ENCODE assay signal across 8 cellular contexts in genomic region chr18:49250819-49251388, GRCh38.
DNase-seq lines count a peak whose midpoint lies in the region; ATAC-seq, FAIRE-seq and TF ChIP-seq lines count a peak whose summit lies in the region.
"Had no signal": no experiment of that assay in that cellular context is flagged by ENCODE, and none has a peak within 500 bp of the region (broad histone marks: within the 10 kb centered on the region; RNA-seq: fewer than 3 reads in every experiment).

No MANE protein-coding gene starts in this region.

- no peak overlapping the region for H3K4me3 Mint-ChIP-seq in activated CD8-positive, alpha-beta T cell treated with anti-CD3 and anti-CD28 coated beads, Interleukin-2, amount 10 ng/mL, durations not matched to agents 7 days and 5 days
- H3K4me3 Mint-ChIP-seq: activated naive CD8-positive, alpha-beta T cell treated with anti-CD3 and anti-CD28 coated beads, Interleukin-2, amount 10 ng/mL, durations not matched to agents 7 days and 5 days had no signal

- peak; percentile 76 for TF ChIP-seq RAD21 in neural cell (conservative IDR thresholded peaks at IDR 0.05)

- H3K4me2 ChIP-seq in neural cell (ENCODE audit: low read length): peak overlapping the region; percentile 14

- H3F3A ChIP-seq in neural cell (ENCODE audit: insufficient read depth, low read length, poor library complexity, severe bottlenecking): no peaks in the 10 kb centered on the region

- H3K4me3 ChIP-seq in choroid plexus epithelial cell (ENCODE audit: low read depth, low read length) (no peak overlapping the region), neural cell (ENCODE audit: low read length) (no peak overlapping the region)

- no peaks in the 10 kb centered on the region for H3K27me3 ChIP-seq in neural cell (ENCODE audit: insufficient read depth, low read depth, low read length)

- H3K36me3 Mint-ChIP-seq in activated CD8-positive, alpha-beta T cell treated with anti-CD3 and anti-CD28 coated beads, Interleukin-2, amount 10 ng/mL, durations not matched to agents 7 days and 5 days (ENCODE audit: low read depth): peaks cover 7% of the 10 kb centered on the region

- ATAC-seq in HG03175 (IDR thresholded peaks at IDR 0.05; ENCODE audit: unreplicated experiment): no peak
- no peak for ATAC-seq in activated CD8-positive, alpha-beta T cell treated with anti-CD3 and anti-CD28 coated beads, Interleukin-2, amount 10 ng/mL, durations not matched to agents 7 days and 5 days

- no peak for TF ChIP-seq EP300 in neural cell (conservative IDR thresholded peaks at IDR 0.05; ENCODE audit: poor library complexity, severe bottlenecking)

- no peaks in the 10 kb centered on the region for H4K20me1 ChIP-seq in neural cell (ENCODE audit: insufficient read depth)

- H3K27me3 Mint-ChIP-seq in activated CD8-positive, alpha-beta T cell treated with anti-CD3 and anti-CD28 coated beads, Interleukin-2, amount 10 ng/mL, durations not matched to agents 7 days and 5 days (ENCODE audit: low read depth): no peaks in the 10 kb centered on the region
- H3K27me3 Mint-ChIP-seq: activated naive CD8-positive, alpha-beta T cell treated with anti-CD3 and anti-CD28 coated beads, Interleukin-2, amount 10 ng/mL, durations not matched to agents 7 days and 5 days had no signal

- no peaks in the 10 kb centered on the region for H3K9me3 ChIP-seq in neural cell (ENCODE audit: low read length)

- POLR2A ChIA-PET in activated CD8-positive, alpha-beta T cell treated with anti-CD3 and anti-CD28 coated beads, Interleukin-2, amount 10 ng/mL, durations not matched to agents 7 days and 5 days (lab: Charles Lee): no interaction called here

- no peak overlapping the region for H2AFZ ChIP-seq in neural cell (ENCODE audit: low read depth, low read length)

- DNase-seq in MV-4-11 (lab: John Stamatoyannopoulos, UW) (peak; percentile 32), choroid plexus epithelial cell (ENCODE audit: low read depth) (peak; percentile 63), GDM1 (lab: John Stamatoyannopoulos, UW) (no peak)
- no peak for DNase-seq in activated CD8-positive, alpha-beta T cell treated with anti-CD3 and anti-CD28 coated beads, Interleukin-2, amount 10 ng/mL, durations not matched to agents 7 days and 5 days
- DNase-seq: activated naive CD8-positive, alpha-beta T cell treated with anti-CD3 and anti-CD28 coated beads, Interleukin-2, amount 10 ng/mL, durations not matched to agents 7 days and 5 days had no signal

- H3K79me2 ChIP-seq in neural cell (replicated peaks; ENCODE audit: insufficient read depth, low read length): no peaks in the 10 kb centered on the region

- H3K9me2 ChIP-seq in neural cell (ENCODE audit: insufficient read depth, low read length): no peaks in the 10 kb centered on the region

- H3K4me1 Mint-ChIP-seq in activated CD8-positive, alpha-beta T cell treated with anti-CD3 and anti-CD28 coated beads, Interleukin-2, amount 10 ng/mL, durations not matched to agents 7 days and 5 days (ENCODE audit: low read depth): no peaks in the 10 kb centered on the region
- H3K4me1 Mint-ChIP-seq: activated naive CD8-positive, alpha-beta T cell treated with anti-CD3 and anti-CD28 coated beads, Interleukin-2, amount 10 ng/mL, durations not matched to agents 7 days and 5 days had no signal

- H3K36me3 ChIP-seq in neural cell (ENCODE audit: insufficient read depth, low read length): no peaks in the 10 kb centered on the region

- no peak overlapping the region for H3K27ac Mint-ChIP-seq in activated CD8-positive, alpha-beta T cell treated with anti-CD3 and anti-CD28 coated beads, Interleukin-2, amount 10 ng/mL, durations not matched to agents 7 days and 5 days
- H3K27ac Mint-ChIP-seq: activated naive CD8-positive, alpha-beta T cell treated with anti-CD3 and anti-CD28 coated beads, Interleukin-2, amount 10 ng/mL, durations not matched to agents 7 days and 5 days had no signal

- CTCF ChIA-PET in activated CD8-positive, alpha-beta T cell treated with anti-CD3 and anti-CD28 coated beads, Interleukin-2, amount 10 ng/mL, durations not matched to agents 7 days and 5 days (lab: Charles Lee): interaction anchor here (0.7 to 1.7 kb wide), 4 partner anchors 45 to 578 kb away, joined by 3 to 8 read pairs (median 3); no protein-coding TSS in a partner anchor

- FAIRE-seq in G401.6 (lab: Jason Lieb, UNC): peak; percentile 79

- TF ChIP-seq CTCF in choroid plexus epithelial cell (conservative IDR thresholded peaks at IDR 0.05; ENCODE audit: low read depth, low read length): peak; percentile 74
- TF ChIP-seq CTCF in neural cell (IDR thresholded peaks at IDR 0.05; ENCODE audit: poor library complexity, severe bottlenecking): peak; percentile 77

- H3K9me3 Mint-ChIP-seq in activated CD8-positive, alpha-beta T cell treated with anti-CD3 and anti-CD28 coated beads, Interleukin-2, amount 10 ng/mL, durations not matched to agents 7 days and 5 days (ENCODE audit: insufficient read depth): no peaks in the 10 kb centered on the region
- H3K9me3 Mint-ChIP-seq: activated naive CD8-positive, alpha-beta T cell treated with anti-CD3 and anti-CD28 coated beads, Interleukin-2, amount 10 ng/mL, durations not matched to agents 7 days and 5 days had no signal

- H3K9ac ChIP-seq in neural cell (ENCODE audit: low read length): no peak overlapping the region

- no peak overlapping the region for H3K27ac ChIP-seq in neural cell (ENCODE audit: low read length)

TF ChIP-seq in neural cell, 6 proteins besides CTCF, POLR2A, EP300 and RAD21:
- TF ChIP-seq SMC3 (conservative IDR thresholded peaks at IDR 0.05; ENCODE audit: poor library complexity) (peak; percentile 79), MXI1 (conservative IDR thresholded peaks at IDR 0.05; ENCODE audit: poor library complexity, severe bottlenecking) (no peak)

Comparison
In these comparisons a context has a peak if more than half of its experiments do, and no peak if none do; other contexts are left out.
1. DNase-seq: peak in MV-4-11 (single experiment) and choroid plexus epithelial cell (single experiment); none in activated CD8-positive, alpha-beta T cell treated with anti-CD3 and anti-CD28 coated beads, Interleukin-2, amount 10 ng/mL, durations not matched to agents 7 days and 5 days (single experiment) and GDM1 (single experiment).